ENCODE assay signal across 1 cellular context in the genomic region with DNA sequence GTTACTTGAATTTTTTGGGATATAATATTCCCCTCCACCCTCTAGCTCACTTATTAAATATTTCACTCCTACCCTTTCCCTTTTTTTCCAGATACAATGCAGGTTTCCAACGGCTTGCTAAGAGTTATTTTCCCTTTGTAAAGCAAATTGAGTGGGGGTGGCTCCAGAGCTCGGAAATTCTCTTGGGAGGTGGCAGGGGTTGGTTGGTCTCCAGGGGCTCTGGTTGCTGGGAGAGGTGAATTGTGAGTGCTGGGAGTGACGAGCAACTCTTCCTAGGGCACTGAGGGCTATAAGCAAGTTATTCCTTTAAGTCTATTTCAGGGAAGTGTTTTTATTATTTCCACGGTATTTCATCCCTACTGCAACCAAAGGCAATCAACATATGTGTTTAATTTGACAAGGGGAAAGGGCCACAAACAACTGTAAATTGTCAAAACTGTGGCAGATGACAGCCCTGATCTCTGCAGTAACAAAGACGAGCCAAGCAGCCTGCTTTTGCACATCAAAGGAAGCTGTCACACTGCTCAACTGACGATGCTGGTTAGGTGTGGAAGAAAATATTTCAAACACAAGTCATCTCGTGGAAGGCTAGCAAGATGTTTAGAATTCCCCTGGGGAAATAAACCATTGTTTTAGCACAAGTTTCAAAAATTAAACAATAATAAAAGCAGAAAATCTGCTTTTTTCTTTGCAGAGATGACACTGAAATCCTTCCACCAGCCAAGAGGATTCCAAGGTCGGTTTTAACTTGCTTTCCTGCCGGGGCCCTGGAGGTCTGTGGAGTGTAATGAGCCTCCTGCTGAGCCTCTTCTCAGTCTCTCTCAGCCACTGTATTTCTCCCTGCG.
TF ChIP-seq lines count a peak whose summit lies in the region.

No MANE protein-coding gene starts in this region.

TF ChIP-seq in K562, 482 proteins besides CTCF, POLR2A, EP300 and RAD21:
- TF ChIP-seq ASH1L (IDR thresholded peaks at IDR 0.05; ENCODE audit: borderline replicate concordance, low read depth, partially characterized antibody), result no peak
- TF ChIP-seq MEIS2 (IDR thresholded peaks at IDR 0.05; ENCODE audit: partially characterized antibody), result peak; percentile 23
- TF ChIP-seq, protein P1, sequence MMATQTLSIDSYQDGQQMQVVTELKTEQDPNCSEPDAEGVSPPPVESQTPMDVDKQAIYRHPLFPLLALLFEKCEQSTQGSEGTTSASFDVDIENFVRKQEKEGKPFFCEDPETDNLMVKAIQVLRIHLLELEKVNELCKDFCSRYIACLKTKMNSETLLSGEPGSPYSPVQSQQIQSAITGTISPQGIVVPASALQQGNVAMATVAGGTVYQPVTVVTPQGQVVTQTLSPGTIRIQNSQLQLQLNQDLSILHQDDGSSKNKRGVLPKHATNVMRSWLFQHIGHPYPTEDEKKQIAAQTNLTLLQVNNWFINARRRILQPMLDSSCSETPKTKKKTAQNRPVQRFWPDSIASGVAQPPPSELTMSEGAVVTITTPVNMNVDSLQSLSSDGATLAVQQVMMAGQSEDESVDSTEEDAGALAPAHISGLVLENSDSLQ (IDR thresholded peaks at IDR 0.05), result 0 out of 2 replicates have a peak, but pooled peaks have one; percentile 14
- no peak for TF ChIP-seq SMAD1 (IDR thresholded peaks at IDR 0.05; ENCODE audit: low read depth, low read length, partially characterized antibody)
TF ChIP-seq in K562: peak in this region for 2.
